In genomic region chr1:77888071-77888428, GRCh38 we compare ENCODE assay signal across 1 cellular context.
A peak's percentile ranks its signal among the peaks of the same experiment; 100 is the strongest.
TF ChIP-seq lines count a peak whose summit lies in the region.

No MANE protein-coding gene starts in this region.

TF ChIP-seq in HepG2, 621 proteins besides CTCF, POLR2A, EP300 and RAD21 (continued from another document):
- TF ChIP-seq HMGXB4 (CRISPR knock-in tag; IDR thresholded peaks at IDR 0.05; ENCODE audit: borderline replicate concordance in 1 of 2, low read depth in 1 of 2) (peak in 1 of 2 experiments; percentile 73; a peak in 1 of 4 replicates), FOXA3 (CRISPR knock-in tag; IDR thresholded peaks at IDR 0.05) (no peak), THAP11 (CRISPR knock-in tag; IDR thresholded peaks at IDR 0.05) (no peak), DZIP1 (CRISPR knock-in tag; IDR thresholded peaks at IDR 0.05) (no peak), ZMYM4 (CRISPR knock-in tag; IDR thresholded peaks at IDR 0.05) (peak; percentile 53; the same call in 1 of the 2 replicates), ZNF891 (CRISPR knock-in tag; IDR thresholded peaks at IDR 0.05) (0 out of 2 replicates have a peak, but pooled peaks have one; percentile 16), IRF9 (CRISPR knock-in tag; IDR thresholded peaks at IDR 0.05; ENCODE audit: borderline replicate concordance) (peak; percentile 17; the same call in 1 of the 2 replicates), ZNF772 (CRISPR knock-in tag; IDR thresholded peaks at IDR 0.05) (peak; percentile 55; the same call in 1 of the 2 replicates), ZNF619 (CRISPR knock-in tag; IDR thresholded peaks at IDR 0.05) (0 out of 2 replicates have a peak, but pooled peaks have one; percentile 16), ZNF792 (CRISPR knock-in tag; IDR thresholded peaks at IDR 0.05) (peak; percentile 38; the same call in 1 of the 2 replicates), PLSCR1 (CRISPR knock-in tag; IDR thresholded peaks at IDR 0.05; ENCODE audit: borderline replicate concordance) (no peak), ZBTB8A (CRISPR knock-in tag; IDR thresholded peaks at IDR 0.05; ENCODE audit: borderline replicate concordance, low read depth) (0 out of 2 replicates have a peak, but pooled peaks have one; percentile 20), SALL1 (CRISPR knock-in tag; IDR thresholded peaks at IDR 0.05) (peak; percentile 15; the same call in 1 of the 2 replicates), MLXIP (CRISPR knock-in tag; IDR thresholded peaks at IDR 0.05; ENCODE audit: borderline replicate concordance) (no peak), ZNF121 (CRISPR knock-in tag; IDR thresholded peaks at IDR 0.05) (peak; percentile 35; the same call in 1 of the 2 replicates), ZNF12 (CRISPR knock-in tag; IDR thresholded peaks at IDR 0.05) (peak; percentile 83), ZBTB7B (CRISPR knock-in tag; IDR thresholded peaks at IDR 0.05) (0 out of 2 replicates have a peak, but pooled peaks have one; percentile 21), ELK4 (CRISPR knock-in tag; IDR thresholded peaks at IDR 0.05; ENCODE audit: borderline replicate concordance) (no peak), ZSCAN20 (CRISPR knock-in tag; IDR thresholded peaks at IDR 0.05; ENCODE audit: borderline replicate concordance) (no peak), ZFY (CRISPR knock-in tag; IDR thresholded peaks at IDR 0.05) (peak; percentile 39; the same call in 1 of the 2 replicates), ZNF530 (CRISPR knock-in tag; IDR thresholded peaks at IDR 0.05; ENCODE audit: low read depth) (no peak), XRCC5 (optimal IDR thresholded peaks at IDR 0.05; ENCODE audit: low read length) (peak; percentile 32), ZFX (CRISPR knock-in tag; IDR thresholded peaks at IDR 0.05; ENCODE audit: low read depth) (peak; percentile 85), ZNF512B (CRISPR knock-in tag; IDR thresholded peaks at IDR 0.05; ENCODE audit: borderline replicate concordance) (no peak), AKAP8 (CRISPR knock-in tag; IDR thresholded peaks at IDR 0.05) (no peak), RERE (CRISPR knock-in tag; IDR thresholded peaks at IDR 0.05; ENCODE audit: low read depth) (0 out of 2 replicates have a peak, but pooled peaks have one; percentile 32), DRAP1 (CRISPR knock-in tag; IDR thresholded peaks at IDR 0.05) (peak; percentile 12; the same call in 1 of the 2 replicates), GTF3A (CRISPR knock-in tag; conservative IDR thresholded peaks at IDR 0.05) (no peak), HDAC1 (CRISPR knock-in tag; IDR thresholded peaks at IDR 0.05) (0 out of 2 replicates have a peak, but pooled peaks have one; percentile 6), ZNF143 (CRISPR knock-in tag; IDR thresholded peaks at IDR 0.05) (no peak), GATAD2A (CRISPR knock-in tag; IDR thresholded peaks at IDR 0.05) (0 out of 2 replicates have a peak, but pooled peaks have one; percentile 17), EEA1 (CRISPR knock-in tag; IDR thresholded peaks at IDR 0.05; ENCODE audit: borderline replicate concordance) (no peak), ZNF644 (CRISPR knock-in tag; IDR thresholded peaks at IDR 0.05; ENCODE audit: low read depth) (peak; percentile 72), RBAK (CRISPR knock-in tag; IDR thresholded peaks at IDR 0.05) (peak; percentile 85), ZNF549 (CRISPR knock-in tag; IDR thresholded peaks at IDR 0.05) (no peak), ZNF138 (CRISPR knock-in tag; IDR thresholded peaks at IDR 0.05; ENCODE audit: low read depth) (0 out of 2 replicates have a peak, but pooled peaks have one; percentile 13), MIXL1 (CRISPR knock-in tag; IDR thresholded peaks at IDR 0.05) (0 out of 2 replicates have a peak, but pooled peaks have one; percentile 15)
TF ChIP-seq in HepG2: peak in this region for 26.
